1 cellular context compared by ENCODE assay signal in the genomic region with DNA sequence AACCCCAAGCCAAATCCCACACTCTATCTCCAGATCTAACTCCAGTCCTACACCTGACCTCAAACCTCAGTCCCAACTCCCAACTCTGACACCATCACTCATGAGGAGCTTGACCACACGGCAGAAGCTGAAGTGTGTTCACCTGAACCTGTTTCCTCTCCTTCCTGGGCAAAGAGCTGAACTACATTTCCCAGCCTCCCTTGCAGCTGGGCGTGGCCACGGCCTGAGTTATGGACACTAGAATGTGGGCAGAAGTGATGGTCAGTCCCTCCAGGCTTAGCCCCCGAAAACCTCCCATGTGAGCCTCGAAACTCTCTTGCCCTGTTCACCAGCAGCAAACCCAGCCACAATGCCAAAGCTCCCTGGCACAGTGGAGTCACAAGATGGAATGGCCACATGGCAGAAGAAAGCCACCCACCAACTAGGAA.
TF ChIP-seq lines count a peak whose summit lies in the region.

No MANE protein-coding gene starts in this region.

TF ChIP-seq in endothelial cell of umbilical vein, 7 proteins besides CTCF, POLR2A, EP300 and RAD21:
- TF ChIP-seq MYC (IDR thresholded peaks at IDR 0.05; ENCODE audit: low read depth, low read length): no peak
- no peak for TF ChIP-seq FOS (IDR thresholded peaks at IDR 0.05; ENCODE audit: borderline replicate concordance, insufficient read depth, low read length)
- TF ChIP-seq GATA2 (IDR thresholded peaks at IDR 0.05; ENCODE audit: insufficient read depth, insufficient read length, low read depth, low read length): no peak
- no peak for TF ChIP-seq EZH2 (IDR thresholded peaks at IDR 0.05; ENCODE audit: borderline replicate concordance, low read depth, low read length, severe bottlenecking)
